Comparison of ENCODE assay signal across 12 cellular contexts in genomic region chr19:40930799-40931198, GRCh38. TPM values are rescaled to one million over a fixed set of nuclear protein-coding genes. Genes with fewer than 3 reads are reported as not detected.
"Had no signal": no experiment of that assay in that cellular context is flagged by ENCODE, and none has a peak within 500 bp of the region (broad histone marks: within the 10 kb centered on the region; RNA-seq: fewer than 3 reads in every experiment).

No MANE protein-coding gene starts in this region.

RNA-seq across cellular contexts. Expression of gene CYP2A7, which starts 48.8 kb away (rescaled TPM):
- total RNA-seq: OCI-LY7, PC-3, PC-9, Peyer's patch, Right ventricle myocardium inferior, Right ventricle myocardium superior, RPMI7951, SJCRH30, SJSA1, SK-MEL-5, T-cell had no signal
- polyA plus RNA-seq: SK-N-SH had no signal
